In genomic region chr4:16439003-16439402, GRCh38 we compare ENCODE assay signal across 29 cellular contexts.
DNase-seq lines count a peak whose midpoint lies in the region; ATAC-seq and TF ChIP-seq lines count a peak whose summit lies in the region.
"Had no signal": no experiment of that assay in that cellular context is flagged by ENCODE, and none has a peak within 500 bp of the region (broad histone marks: within the 10 kb centered on the region; RNA-seq: fewer than 3 reads in every experiment).

No MANE protein-coding gene starts in this region.

- H3K18ac ChIP-seq in neuronal stem cell (ENCODE audit: low read length), result no peak overlapping the region

- H3K27me3 ChIP-seq in esophagus muscularis mucosa (no peaks in the 10 kb centered on the region), right cardiac atrium (ENCODE audit: control insufficient read depth, insufficient read depth) (no peaks in the 10 kb centered on the region), neuronal stem cell (ENCODE audit: control insufficient read depth in 3 of 3, insufficient read depth in 3 of 3, low read depth in 1 of 3, low read length in 3 of 3) (no peaks in the 10 kb centered on the region)
- H3K27me3 ChIP-seq: BE2C, MG63 had no signal

- H3K4me3 ChIP-seq in AG04449 (ENCODE audit: low read depth, low read length) (no peak overlapping the region), esophagus muscularis mucosa (no peak overlapping the region), right cardiac atrium (ENCODE audit: low read length) (no peak overlapping the region), neuronal stem cell (ENCODE audit: low read length in 2 of 2) (no peak overlapping the region)
- H3K4me3 ChIP-seq: GM12878, lower lobe of right lung, MG63, smooth muscle cell, thoracic aorta had no signal

- no peak overlapping the region for H2BK5ac ChIP-seq in neuronal stem cell (ENCODE audit: low read length)

- no peak overlapping the region for H3K23ac ChIP-seq in neuronal stem cell (ENCODE audit: low read depth, low read length, poor library complexity)

- no peak overlapping the region for H4K8ac ChIP-seq in neuronal stem cell (ENCODE audit: low read depth, low read length)

- H3K9ac ChIP-seq in neuronal stem cell (ENCODE audit: low read depth, low read length, poor library complexity), result no peak overlapping the region
- H3K9ac ChIP-seq: KMS-11 had no signal

- DNase-seq in AG04449 (ENCODE audit: low read depth, low spot score) (peak; percentile 45), GM04503 (ENCODE audit: low read depth) (peak; percentile 30), esophagus muscularis mucosa (ENCODE audit: extremely low spot score) (peak; percentile 31), right cardiac atrium (no peak), NCI-H526 treated with DMSO at 0.1 percent for 48 hours (lab: John Stamatoyannopoulos, UW) (no peak), neuronal stem cell (ENCODE audit: low spot score) (no peak), NCI-H82 (lab: John Stamatoyannopoulos, UW) (no peak)
- DNase-seq: activated CD4-positive, alpha-beta memory T cell treated with anti-CD3 and anti-CD28 coated beads, Interleukin-2, amount 10 ng/mL, durations not matched to agents 7 days and 5 days; activated naive CD4-positive, alpha-beta T cell treated with anti-CD3 and anti-CD28 coated beads, Interleukin-2, amount 50 U/mL, for 16 hours; amygdala; BE2C; CD8-positive, alpha-beta T cell; glutamatergic neuron; kidney; lower lobe of right lung; MG63; naive thymus-derived CD4-positive, alpha-beta T cell; NCI-H2029; NCI-H524 treated with DMSO at 0.1 percent for 48 hours; SIG-M5; stimulated activated naive CD8-positive, alpha-beta T cell treated with anti-CD3 and anti-CD28 coated beads, Interleukin-15, Interleukin-2, amounts not matched to agents 100 U/mL and 50 U/mL, for 24 hours had no signal

- H3K4me2 ChIP-seq in neuronal stem cell (ENCODE audit: insufficient read depth, low read length, poor library complexity, severe bottlenecking), result no peak overlapping the region
- H3K4me2 ChIP-seq: KMS-11 had no signal

- no peak overlapping the region for H3K14ac ChIP-seq in neuronal stem cell (ENCODE audit: low read length)

- no peak overlapping the region for H4K91ac ChIP-seq in neuronal stem cell (ENCODE audit: low read depth, low read length, poor library complexity)

- H3K9me3 ChIP-seq in esophagus muscularis mucosa, result peaks cover 0 to 15% (median 10%) of the 10 kb centered on the region in 4 donors
- no peaks in the 10 kb centered on the region for H3K9me3 ChIP-seq in right cardiac atrium (ENCODE audit: control insufficient read depth, low read length)
- H3K9me3 ChIP-seq in neuronal stem cell (replicated peaks in 1 of 2; ENCODE audit: control insufficient read depth in 2 of 2, insufficient read depth in 1 of 2, low read depth in 1 of 2, low read length in 2 of 2), result peaks cover 0 to 2% of the 10 kb centered on the region in 2 donors

- H3K4ac ChIP-seq in neuronal stem cell (ENCODE audit: low read length), result no peak overlapping the region

- ATAC-seq in right cardiac atrium (peak; percentile 82 to 85), HG03196 (IDR thresholded peaks at IDR 0.05; ENCODE audit: unreplicated experiment) (no peak)
- ATAC-seq: activated T-helper 17 cell treated with anti-CD3 and anti-CD28 coated beads, Interleukin-2, amount 50 U/mL, for 72 hours; CD8-positive, alpha-beta T cell; GM12878; lower lobe of right lung; naive thymus-derived CD4-positive, alpha-beta T cell; Panc1; stimulated activated naive CD8-positive, alpha-beta T cell treated with anti-CD3 and anti-CD28 coated beads, Interleukin-15, Interleukin-2, amounts not matched to agents 100 U/mL and 50 U/mL, for 24 hours had no signal

- H3K36me3 ChIP-seq in esophagus muscularis mucosa, result no peaks in the 10 kb centered on the region
- H3K36me3 ChIP-seq in neuronal stem cell (replicated peaks in 1 of 2; ENCODE audit: control insufficient read depth in 2 of 2, insufficient read depth in 2 of 2, low read length in 2 of 2), result no peaks in the 10 kb centered on the region
- H3K36me3 ChIP-seq: BE2C, lower lobe of right lung, MG63, thoracic aorta had no signal

- H3K27ac ChIP-seq in esophagus muscularis mucosa (replicated peaks in 1 of 4), result no peak overlapping the region
- H3K27ac ChIP-seq in right cardiac atrium (ENCODE audit: low read length), result no peak overlapping the region
- no peak overlapping the region for H3K27ac ChIP-seq in neuronal stem cell (replicated peaks; ENCODE audit: low read length)
- H3K27ac ChIP-seq: HL-60, KMS-11, lower lobe of right lung, thoracic aorta had no signal

- TF ChIP-seq EP300 in esophagus muscularis mucosa (IDR thresholded peaks at IDR 0.05), result no peak

- CTCF ChIA-PET in AG04449 (lab: Yijun Ruan, JAX), result interaction anchor here (1.0 to 3.3 kb wide), 6 partner anchors 8 to 411 kb away, joined by 3 to 14 read pairs (median 6); no protein-coding TSS in a partner anchor

- no peak overlapping the region for H2BK120ac ChIP-seq in neuronal stem cell (ENCODE audit: low read depth, low read length)

- no peak overlapping the region for H2AFZ ChIP-seq in neuronal stem cell (ENCODE audit: low read length)

- POLR2A ChIA-PET in AG04449 (lab: Yijun Ruan, JAX), result no interaction called here

- H3K79me1 ChIP-seq in neuronal stem cell (ENCODE audit: low read depth, low read length), result no peaks in the 10 kb centered on the region

- H2BK15ac ChIP-seq in neuronal stem cell (ENCODE audit: low read length), result no peak overlapping the region

- 45% methylated on average over 1 of the region's 1 CpG for WGBS in esophagus muscularis mucosa
- WGBS in right cardiac atrium, result 57% methylated on average over 1 of the region's 1 CpG
- WGBS in neuronal stem cell (ENCODE audit: extremely low coverage in 2 of 2, insufficient read length in 2 of 2, insufficient replicate concordance in 1 of 2), 2 donors, result no CpG with 5 or more reads among the region's 1 CpG

- H2AK5ac ChIP-seq in neuronal stem cell (ENCODE audit: low read depth, low read length), result no peak overlapping the region

- no peak for TF ChIP-seq POLR2A in esophagus muscularis mucosa (IDR thresholded peaks at IDR 0.05; ENCODE audit: low read depth)

- no peaks in the 10 kb centered on the region for H3K4me1 ChIP-seq in esophagus muscularis mucosa
- no peaks in the 10 kb centered on the region for H3K4me1 ChIP-seq in right cardiac atrium (ENCODE audit: control insufficient read depth, insufficient read depth, low read length)
- H3K4me1 ChIP-seq in neuronal stem cell (ENCODE audit: control insufficient read depth in 2 of 2, insufficient read depth in 1 of 2, low read depth in 1 of 2, low read length in 2 of 2), result no peaks in the 10 kb centered on the region
- H3K4me1 ChIP-seq: BE2C, lower lobe of right lung had no signal

- intact Hi-C loops in esophagus muscularis mucosa (cut with DNase I) (no loop called here), right cardiac atrium (cut with DNase I) (no loop called here)

- no peak overlapping the region for H2BK12ac ChIP-seq in neuronal stem cell (ENCODE audit: low read length)

- TF ChIP-seq CTCF in AG04449 (IDR thresholded peaks at IDR 0.05; ENCODE audit: insufficient read depth, low read length, missing control alignments) (no peak), esophagus muscularis mucosa (IDR thresholded peaks at IDR 0.05) (no peak)

Comparison
In these comparisons a context has a peak if more than half of its experiments do, and no peak if none do; other contexts are left out.
1. DNase-seq: peak in AG04449 (single experiment), GM04503 (single experiment) and esophagus muscularis mucosa (single experiment); none in right cardiac atrium (0 of 3), NCI-H526 treated with DMSO at 0.1 percent for 48 hours (single experiment), neuronal stem cell (single experiment) and NCI-H82 (single experiment).